Comparison of ENCODE assay signal across 18 cellular contexts in genomic region chr16:65731840-65732239, GRCh38.
DNase-seq lines count a peak whose midpoint lies in the region; ATAC-seq, FAIRE-seq and TF ChIP-seq lines count a peak whose summit lies in the region.
"Had no signal": no experiment of that assay in that cellular context is flagged by ENCODE, and none has a peak within 500 bp of the region (broad histone marks: within the 10 kb centered on the region; RNA-seq: fewer than 3 reads in every experiment).

No MANE protein-coding gene starts in this region.

- TF ChIP-seq CTCF in RWPE2 (IDR thresholded peaks at IDR 0.05; ENCODE audit: poor library complexity, severe bottlenecking): no peak

- H3K4me3 ChIP-seq in RWPE2 (ENCODE audit: severe bottlenecking): no peak overlapping the region

- no peaks in the 10 kb centered on the region for H3K9me3 ChIP-seq in RWPE2 (ENCODE audit: severe bottlenecking)
- H3K9me3 ChIP-seq: Caco-2, SK-N-SH had no signal

- no peaks in the 10 kb centered on the region for H3K27me3 ChIP-seq in RWPE2 (ENCODE audit: insufficient read depth, poor library complexity, severe bottlenecking)

- no peak overlapping the region for H3K27ac ChIP-seq in RWPE2 (ENCODE audit: poor library complexity, severe bottlenecking)

- H3K36me3 ChIP-seq in RWPE2 (ENCODE audit: low read depth): no peaks in the 10 kb centered on the region

- H3K4me1 ChIP-seq in RWPE2 (ENCODE audit: insufficient read depth, poor library complexity, severe bottlenecking): peaks cover 4% of the 10 kb centered on the region
- H3K4me1 ChIP-seq: Caco-2 had no signal

- DNase-seq in HT1080 (ENCODE audit: low read depth) (peak; percentile 2), RWPE2 (ENCODE audit: low spot score) (no peak), urothelium cell line (ENCODE audit: low spot score) (peak; percentile 19), NOMO-1 treated with dmso at 0.1 percent for 144 hours (lab: John Stamatoyannopoulos, UW; ENCODE audit: unreplicated experiment) (no peak)
- DNase-seq in activated CD8-positive, alpha-beta memory T cell treated with anti-CD3 and anti-CD28 coated beads, Interleukin-2, amount 50 U/mL, for 48 hours: no peak
- DNase-seq: Caco-2; CD4-positive, CD25-positive, alpha-beta regulatory T cell; DMS153; EL; H7; NCI-H1436; NCI-H2081; NCI-H510A treated with DMSO at 0.1 percent for 48 hours; NCI-H82; SHP77; SK-N-SH had no signal

- FAIRE-seq in urothelium cell line (lab: Jason Lieb, UNC): no peak

- ATAC-seq in RWPE2 (ENCODE audit: low read depth) (peak; percentile 94), esophagus mucosa (peak; percentile 90), HG03025 (IDR thresholded peaks at IDR 0.05; ENCODE audit: low FRiP score, unreplicated experiment) (no peak)

Comparison
In these comparisons a context has a peak if more than half of its experiments do, and no peak if none do; other contexts are left out.
1. DNase-seq: peak in HT1080 (single experiment) and urothelium cell line (single experiment); none in RWPE2 (single experiment), NOMO-1 treated with dmso at 0.1 percent for 144 hours (single experiment) and activated CD8-positive, alpha-beta memory T cell treated with anti-CD3 and anti-CD28 coated beads, Interleukin-2, amount 50 U/mL, for 48 hours (single experiment).